Comparison of ENCODE assay signal across 3 cellular contexts in the genomic region with DNA sequence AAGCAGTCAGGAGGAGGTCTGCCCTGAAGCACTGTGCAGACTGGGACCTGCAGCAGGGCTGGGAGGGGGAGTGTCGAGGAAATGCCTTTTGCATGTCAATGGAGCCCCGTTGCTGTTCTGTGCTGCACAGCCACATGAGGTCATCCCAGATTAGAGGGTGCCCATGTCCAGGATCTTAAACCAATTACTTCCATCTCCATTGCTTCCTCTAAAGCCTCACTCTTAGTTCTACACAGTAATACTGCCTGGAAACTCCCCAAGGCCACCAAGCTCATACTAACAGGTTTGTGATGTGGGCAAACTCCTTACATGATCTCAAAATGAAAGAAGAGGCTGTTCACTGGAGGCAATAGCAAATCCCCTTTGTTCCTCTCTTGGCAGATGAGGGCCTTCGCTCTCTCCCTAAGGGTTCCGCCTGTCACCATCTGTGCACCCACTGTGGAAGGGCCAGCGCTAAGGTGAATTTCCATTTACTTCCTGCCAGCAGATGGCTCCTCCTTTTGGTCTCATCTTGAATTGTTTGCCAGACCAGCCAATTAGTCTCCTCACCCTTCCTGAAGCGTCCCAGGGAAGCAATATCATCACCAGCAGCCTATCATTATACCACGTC.
TF ChIP-seq lines count a peak whose summit lies in the region.

No MANE protein-coding gene starts in this region.

TF ChIP-seq in GM12878, 131 proteins besides CTCF, POLR2A, EP300 and RAD21 (continues in another document):
- TF ChIP-seq, protein P1, sequence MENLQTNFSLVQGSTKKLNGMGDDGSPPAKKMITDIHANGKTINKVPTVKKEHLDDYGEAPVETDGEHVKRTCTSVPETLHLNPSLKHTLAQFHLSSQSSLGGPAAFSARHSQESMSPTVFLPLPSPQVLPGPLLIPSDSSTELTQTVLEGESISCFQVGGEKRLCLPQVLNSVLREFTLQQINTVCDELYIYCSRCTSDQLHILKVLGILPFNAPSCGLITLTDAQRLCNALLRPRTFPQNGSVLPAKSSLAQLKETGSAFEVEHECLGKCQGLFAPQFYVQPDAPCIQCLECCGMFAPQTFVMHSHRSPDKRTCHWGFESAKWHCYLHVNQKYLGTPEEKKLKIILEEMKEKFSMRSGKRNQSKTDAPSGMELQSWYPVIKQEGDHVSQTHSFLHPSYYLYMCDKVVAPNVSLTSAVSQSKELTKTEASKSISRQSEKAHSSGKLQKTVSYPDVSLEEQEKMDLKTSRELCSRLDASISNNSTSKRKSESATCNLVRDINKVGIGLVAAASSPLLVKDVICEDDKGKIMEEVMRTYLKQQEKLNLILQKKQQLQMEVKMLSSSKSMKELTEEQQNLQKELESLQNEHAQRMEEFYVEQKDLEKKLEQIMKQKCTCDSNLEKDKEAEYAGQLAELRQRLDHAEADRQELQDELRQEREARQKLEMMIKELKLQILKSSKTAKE (IDR thresholded peaks at IDR 0.05; ENCODE audit: low read depth, poor library complexity, severe bottlenecking), result no peak
- TF ChIP-seq IKZF2 (IDR thresholded peaks at IDR 0.05) (0 out of 4 replicates have a peak, but pooled peaks of 1 of the 2 experiments have one; percentile 57), JUND (IDR thresholded peaks at IDR 0.05; ENCODE audit: low read depth, low read length) (no peak), RCOR1 (conservative IDR thresholded peaks at IDR 0.05; ENCODE audit: low read depth, low read length) (no peak), IKZF1 (conservative IDR thresholded peaks at IDR 0.05) (peak; percentile 42; the same call in 1 of the 2 replicates), POLR2AphosphoS2 (IDR thresholded peaks at IDR 0.05; ENCODE audit: low read depth, low read length) (no peak), MXI1 (IDR thresholded peaks at IDR 0.05; ENCODE audit: low read depth, low read length) (no peak), RUNX3 (IDR thresholded peaks at IDR 0.05; ENCODE audit: low read length) (peak; percentile 19; the same call in 1 of the 2 replicates), SIX5 (IDR thresholded peaks at IDR 0.05; ENCODE audit: low read depth, low read length, severe bottlenecking) (no peak), CHD2 (IDR thresholded peaks at IDR 0.05; ENCODE audit: borderline replicate concordance, low read depth, low read length) (no peak)
- TF ChIP-seq, protein P2, sequence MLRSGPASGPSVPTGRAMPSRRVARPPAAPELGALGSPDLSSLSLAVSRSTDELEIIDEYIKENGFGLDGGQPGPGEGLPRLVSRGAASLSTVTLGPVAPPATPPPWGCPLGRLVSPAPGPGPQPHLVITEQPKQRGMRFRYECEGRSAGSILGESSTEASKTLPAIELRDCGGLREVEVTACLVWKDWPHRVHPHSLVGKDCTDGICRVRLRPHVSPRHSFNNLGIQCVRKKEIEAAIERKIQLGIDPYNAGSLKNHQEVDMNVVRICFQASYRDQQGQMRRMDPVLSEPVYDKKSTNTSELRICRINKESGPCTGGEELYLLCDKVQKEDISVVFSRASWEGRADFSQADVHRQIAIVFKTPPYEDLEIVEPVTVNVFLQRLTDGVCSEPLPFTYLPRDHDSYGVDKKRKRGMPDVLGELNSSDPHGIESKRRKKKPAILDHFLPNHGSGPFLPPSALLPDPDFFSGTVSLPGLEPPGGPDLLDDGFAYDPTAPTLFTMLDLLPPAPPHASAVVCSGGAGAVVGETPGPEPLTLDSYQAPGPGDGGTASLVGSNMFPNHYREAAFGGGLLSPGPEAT (IDR thresholded peaks at IDR 0.05; ENCODE audit: low read depth), result peak; percentile 65; the same call in 1 of the 2 replicates
- TF ChIP-seq, protein P3, sequence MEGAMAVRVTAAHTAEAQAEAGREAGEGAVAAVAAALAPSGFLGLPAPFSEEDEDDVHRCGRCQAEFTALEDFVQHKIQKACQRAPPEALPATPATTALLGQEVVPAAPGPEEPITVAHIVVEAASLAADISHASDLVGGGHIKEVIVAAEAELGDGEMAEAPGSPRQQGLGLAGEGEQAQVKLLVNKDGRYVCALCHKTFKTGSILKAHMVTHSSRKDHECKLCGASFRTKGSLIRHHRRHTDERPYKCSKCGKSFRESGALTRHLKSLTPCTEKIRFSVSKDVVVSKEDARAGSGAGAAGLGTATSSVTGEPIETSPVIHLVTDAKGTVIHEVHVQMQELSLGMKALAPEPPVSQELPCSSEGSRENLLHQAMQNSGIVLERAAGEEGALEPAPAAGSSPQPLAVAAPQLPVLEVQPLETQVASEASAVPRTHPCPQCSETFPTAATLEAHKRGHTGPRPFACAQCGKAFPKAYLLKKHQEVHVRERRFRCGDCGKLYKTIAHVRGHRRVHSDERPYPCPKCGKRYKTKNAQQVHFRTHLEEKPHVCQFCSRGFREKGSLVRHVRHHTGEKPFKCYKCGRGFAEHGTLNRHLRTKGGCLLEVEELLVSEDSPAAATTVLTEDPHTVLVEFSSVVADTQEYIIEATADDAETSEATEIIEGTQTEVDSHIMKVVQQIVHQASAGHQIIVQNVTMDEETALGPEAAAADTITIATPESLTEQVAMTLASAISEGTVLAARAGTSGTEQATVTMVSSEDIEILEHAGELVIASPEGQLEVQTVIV (IDR thresholded peaks at IDR 0.05; ENCODE audit: borderline replicate concordance, partially characterized antibody), result no peak

TF ChIP-seq in neural cell, 6 proteins besides CTCF, POLR2A, EP300 and RAD21:
- TF ChIP-seq POLR2AphosphoS5 (IDR thresholded peaks at IDR 0.05), result peak; percentile 10
- no peak for TF ChIP-seq EZH2 (IDR thresholded peaks at IDR 0.05; ENCODE audit: borderline replicate concordance, insufficient read depth, low read length, poor library complexity, severe bottlenecking)

TF ChIP-seq in HEK293T, 16 proteins besides CTCF, POLR2A, EP300 and RAD21:
- TF ChIP-seq ELF4 (IDR thresholded peaks at IDR 0.05) (no peak), SP1 (IDR thresholded peaks at IDR 0.05) (no peak), CTBP1 (IDR thresholded peaks at IDR 0.05; ENCODE audit: borderline replicate concordance) (no peak), BHLHE40 (IDR thresholded peaks at IDR 0.05; ENCODE audit: borderline replicate concordance) (no peak), NFRKB (IDR thresholded peaks at IDR 0.05) (no peak), L3MBTL2 (conservative IDR thresholded peaks at IDR 0.05) (no peak), LEF1 (IDR thresholded peaks at IDR 0.05; ENCODE audit: borderline replicate concordance) (no peak), ARNT (IDR thresholded peaks at IDR 0.05) (no peak), SUZ12 (IDR thresholded peaks at IDR 0.05) (no peak), FOXM1 (IDR thresholded peaks at IDR 0.05; ENCODE audit: borderline replicate concordance) (no peak), FOXK2 (IDR thresholded peaks at IDR 0.05) (no peak), HDGF (IDR thresholded peaks at IDR 0.05; ENCODE audit: borderline replicate concordance) (no peak), TARDBP (IDR thresholded peaks at IDR 0.05) (no peak), FOXA1 (IDR thresholded peaks at IDR 0.05) (no peak), ZNF384 (IDR thresholded peaks at IDR 0.05) (no peak)
- TF ChIP-seq, protein P4, sequence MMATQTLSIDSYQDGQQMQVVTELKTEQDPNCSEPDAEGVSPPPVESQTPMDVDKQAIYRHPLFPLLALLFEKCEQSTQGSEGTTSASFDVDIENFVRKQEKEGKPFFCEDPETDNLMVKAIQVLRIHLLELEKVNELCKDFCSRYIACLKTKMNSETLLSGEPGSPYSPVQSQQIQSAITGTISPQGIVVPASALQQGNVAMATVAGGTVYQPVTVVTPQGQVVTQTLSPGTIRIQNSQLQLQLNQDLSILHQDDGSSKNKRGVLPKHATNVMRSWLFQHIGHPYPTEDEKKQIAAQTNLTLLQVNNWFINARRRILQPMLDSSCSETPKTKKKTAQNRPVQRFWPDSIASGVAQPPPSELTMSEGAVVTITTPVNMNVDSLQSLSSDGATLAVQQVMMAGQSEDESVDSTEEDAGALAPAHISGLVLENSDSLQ (IDR thresholded peaks at IDR 0.05), result no peak
